Comparison of ENCODE assay signal across 8 cellular contexts in the genomic region with DNA sequence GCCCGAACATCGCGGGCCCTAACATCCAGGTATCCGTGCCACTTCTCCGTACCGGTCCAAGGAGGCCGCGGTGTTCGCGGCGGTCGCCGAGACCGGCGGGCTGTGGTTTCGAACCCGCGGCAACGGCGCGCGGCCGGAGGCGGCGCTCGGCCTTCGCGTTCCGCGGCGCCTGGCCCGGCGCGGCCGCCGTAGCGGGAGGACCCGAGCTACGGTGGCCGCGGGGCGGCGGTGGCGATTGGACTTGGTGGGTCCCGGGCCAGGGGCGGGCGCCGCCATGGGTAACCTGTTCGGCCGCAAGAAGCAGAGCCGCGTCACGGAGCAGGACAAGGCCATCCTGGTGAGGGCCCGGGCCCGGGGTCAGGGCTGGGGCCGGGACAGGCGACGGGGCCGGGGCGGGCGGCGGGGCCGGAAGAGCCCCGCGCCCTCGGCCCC. TPM values are rescaled to one million over a fixed set of nuclear protein-coding genes. Genes with fewer than 3 reads are reported as not detected.
DNase-seq lines count a peak whose midpoint lies in the region; ATAC-seq, FAIRE-seq and TF ChIP-seq lines count a peak whose summit lies in the region.

A gene (plus strand): TSS at position 197 of the 432 bp plus-strand sequence. CDS start 78 bp downstream, at position 275.

- no peaks in the 10 kb centered on the region for H3K4me1 ChIP-seq in small intestine (ENCODE audit: control insufficient read depth in 2 of 2, insufficient read depth in 1 of 2, low read depth in 1 of 2, low read length in 1 of 2)

- H3K27me3 ChIP-seq in BJ (ENCODE audit: control insufficient read depth, insufficient read depth, low read length): no peaks in the 10 kb centered on the region
- peaks cover 0 to 1% of the 10 kb centered on the region in 2 donors for H3K27me3 ChIP-seq in small intestine (ENCODE audit: control insufficient read depth in 2 of 2, insufficient read depth in 2 of 2, low read length in 2 of 2)

- TF ChIP-seq CTCF in BJ (IDR thresholded peaks at IDR 0.05; ENCODE audit: insufficient read depth, low read depth, low read length): no peak
- no peak for TF ChIP-seq CTCF in cardiac fibroblast (IDR thresholded peaks at IDR 0.05; ENCODE audit: low read depth, low read length)

- H3K4me3 ChIP-seq in BJ (ENCODE audit: low read depth, low read length) (peak within 1 kb of the TSS; percentile 82), cardiac fibroblast (replicated peaks in 1 of 2; ENCODE audit: low read depth in 2 of 2, low read length in 2 of 2) (peak within 1 kb of the TSS; percentile 60 to 73), small intestine (ENCODE audit: low read depth in 1 of 2, low read length in 2 of 2) (peak within 1 kb of the TSS; percentile 94 to 99)

- 0 to 1% (median 0%) methylated on average over 42 to 66 of the region's 66 CpGs for WGBS in small intestine, 3 donors

- ATAC-seq in HG03457 (IDR thresholded peaks at IDR 0.05; ENCODE audit: unreplicated experiment): no peak

- TF ChIP-seq POLR2A in GM19193 (IDR thresholded peaks at IDR 0.05; ENCODE audit: extremely low read depth, insufficient read depth, insufficient read length): peak; percentile 62

- DNase-seq in BJ (ENCODE audit: low read depth) (no peak), NCI-H1092 (lab: John Stamatoyannopoulos, UW) (peak; percentile 46), cardiac fibroblast (ENCODE audit: low read depth in 2 of 2) (peak; percentile 71 to 85), iPS-NIHi7 (ENCODE audit: extremely low spot score) (peak; percentile 88), small intestine (peak; percentile 63)
- DNase-seq in activated CD4-positive, CD25-positive, alpha-beta regulatory T cell (lab: John Stamatoyannopoulos, UW): peak; percentile 48 to 56 (median 51)

- FAIRE-seq in small intestine (lab: Jason Lieb, UNC): no peak

- POLR2A ChIA-PET in BJ (lab: Charles Lee): no interaction called here

- peaks cover 14% of the 10 kb centered on the region for H3K36me3 ChIP-seq in BJ (ENCODE audit: control insufficient read depth, insufficient read depth, low read length)
- H3K36me3 ChIP-seq in small intestine (ENCODE audit: control insufficient read depth in 2 of 2, insufficient read depth in 2 of 2, low read length in 2 of 2): peaks cover 2 to 5% of the 10 kb centered on the region in 2 donors

- H3K9me3 ChIP-seq in small intestine (ENCODE audit: control insufficient read depth, low read depth): no peaks in the 10 kb centered on the region

- H3K27ac ChIP-seq in small intestine (ENCODE audit: low read depth in 1 of 2, low read length in 1 of 2): peak within 1 kb of the TSS in 1 of 2 donors; percentile 60

- CTCF ChIA-PET in BJ (lab: Yijun Ruan, JAX): interaction anchor here (1.1 to 2.5 kb wide), 7 partner anchors 11 to 564 kb away, joined by 3 to 11 read pairs (median 6); no protein-coding TSS in a partner anchor

RNA-seq across cellular contexts. Expression of the gene that starts here (rescaled TPM):
- 27.3 and 30.7 TPM in 2 replicates for polyA plus RNA-seq in BJ (2011; rRNA removed)
- polyA minus RNA-seq in BJ (2011; rRNA and poly(A)+ RNA removed): 6.0 and 9.1 TPM in 2 replicates
- 10 to 100 TPM; 29.0 to 35.8 (median 34.6) TPM for polyA plus RNA-seq in small intestine
